ENCODE assay signal across 29 cellular contexts in genomic region chr1:89176971-89177370, GRCh38. TPM values are rescaled to one million over a fixed set of nuclear protein-coding genes. Genes with fewer than 3 reads are reported as not detected.
"Had no signal": no experiment of that assay in that cellular context is flagged by ENCODE, and none has a peak within 500 bp of the region (broad histone marks: within the 10 kb centered on the region; RNA-seq: fewer than 3 reads in every experiment).

No MANE protein-coding gene starts in this region.

- H3K9me3 ChIP-seq: body of pancreas, sigmoid colon, SK-N-SH, thoracic aorta, upper lobe of left lung had no signal

- H3K4me3 ChIP-seq: body of pancreas, cardiac muscle cell, sigmoid colon, smooth muscle cell, thoracic aorta, upper lobe of left lung had no signal

- H3K9me3 Mint-ChIP-seq: stimulated activated naive B cell treated with anti-CD40 and anti-IgM and Interleukin-4, amounts not matched to agents 10 μg/mL and 1 μg/mL and 100 μg/mL, for 72 hours had no signal

- H3K4me3 Mint-ChIP-seq: activated naive CD4-positive, alpha-beta T cell treated with anti-CD3 and anti-CD28 coated beads, Interleukin-2, amount 10 ng/mL, durations not matched to agents 7 days and 5 days; nephron; stimulated activated naive B cell treated with anti-CD40 and anti-IgM and Interleukin-4, amounts not matched to agents 10 μg/mL and 1 μg/mL and 100 μg/mL, for 72 hours; T-helper 2 cell treated with Interferon-gamma antibody and Interleukin-4, amounts not matched to agents 5 μg/mL and 100 μg/mL, for 36 hours had no signal

- DNase-seq: activated CD4-positive, alpha-beta T cell treated with anti-CD3 and anti-CD28 coated beads for 1 hour; activated CD4-positive, alpha-beta T cell treated with anti-CD3 and anti-CD28 coated beads, Interleukin-2, amount 50 U/mL, for 4 hours; activated CD8-positive, alpha-beta memory T cell treated with anti-CD3 and anti-CD28 coated beads, Interleukin-2, amount 50 U/mL, for 48 hours; activated effector memory CD4-positive, alpha-beta T cell treated with anti-CD3 and anti-CD28 coated beads, Interleukin-2, amount 50 U/mL, for 16 hours; activated naive CD4-positive, alpha-beta T cell treated with anti-CD3 and anti-CD28 coated beads, Interleukin-2, amount 10 ng/mL, durations not matched to agents 7 days and 5 days; activated T-cell treated with anti-CD3 and anti-CD28 coated beads, Interleukin-2, amount 50 U/mL, for 48 hours; anterior cingulate cortex; body of pancreas; foreskin fibroblast; kidney; posterior cingulate gyrus; sigmoid colon; SK-N-SH; stimulated activated CD4-positive, alpha-beta T cell treated with anti-CD3 and anti-CD28 coated beads, Interleukin-15, amount 100 ng/mL, for 24 hours; stimulated activated naive B cell treated with anti-CD40 and anti-IgM and Interleukin-4, amounts not matched to agents 10 μg/mL and 1 μg/mL and 100 μg/mL, for 72 hours; upper lobe of left lung had no signal

- H3K9ac ChIP-seq: SK-N-SH had no signal

- H3K4me2 ChIP-seq: SK-N-SH, smooth muscle cell had no signal

- H3K4me1 ChIP-seq: body of pancreas, sigmoid colon, upper lobe of left lung had no signal

- H3K27ac Mint-ChIP-seq: activated naive CD4-positive, alpha-beta T cell treated with anti-CD3 and anti-CD28 coated beads, Interleukin-2, amount 10 ng/mL, durations not matched to agents 7 days and 5 days; nephron; stimulated activated naive B cell treated with anti-CD40 and anti-IgM and Interleukin-4, amounts not matched to agents 10 μg/mL and 1 μg/mL and 100 μg/mL, for 72 hours; T-helper 2 cell treated with Interferon-gamma antibody and Interleukin-4, amounts not matched to agents 5 μg/mL and 100 μg/mL, for 36 hours had no signal

- H3K27me3 Mint-ChIP-seq: activated naive CD4-positive, alpha-beta T cell treated with anti-CD3 and anti-CD28 coated beads, Interleukin-2, amount 10 ng/mL, durations not matched to agents 7 days and 5 days; stimulated activated naive B cell treated with anti-CD40 and anti-IgM and Interleukin-4, amounts not matched to agents 10 μg/mL and 1 μg/mL and 100 μg/mL, for 72 hours had no signal

- H3K27ac ChIP-seq: body of pancreas, cardiac muscle cell, sigmoid colon, thoracic aorta, VCaP had no signal

- H3K36me3 ChIP-seq: cardiac muscle cell, sigmoid colon, thoracic aorta, upper lobe of left lung had no signal

- ATAC-seq: body of pancreas; stimulated activated naive B cell treated with anti-CD40 and anti-IgM and Interleukin-4, amounts not matched to agents 10 μg/mL and 1 μg/mL and 100 μg/mL, for 72 hours had no signal

- H3K27me3 ChIP-seq: body of pancreas, cardiac muscle cell, sigmoid colon, upper lobe of left lung had no signal

- H3K4me1 Mint-ChIP-seq: nephron; stimulated activated naive B cell treated with anti-CD40 and anti-IgM and Interleukin-4, amounts not matched to agents 10 μg/mL and 1 μg/mL and 100 μg/mL, for 72 hours had no signal

- FAIRE-seq: kidney had no signal

RNA-seq across cellular contexts. Expression of gene GBP7, which starts 1.2 kb away (rescaled TPM):
- total RNA-seq: body of pancreas, cardiac muscle cell, chondrocyte, epithelial cell of proximal tubule, fibroblast of lung, glomerular endothelial cell, kidney, lung microvascular endothelial cell, mononuclear cell, myocyte, sigmoid colon, smooth muscle cell had no signal
- polyA plus RNA-seq: fibroblast of lung, SK-N-SH, smooth muscle cell had no signal

RNA-seq across cellular contexts. Expression of gene GBP4, which starts 21.8 kb away (rescaled TPM):
- total RNA-seq: chondrocyte, myocyte had no signal
